14 cellular contexts compared by ENCODE assay signal in the genomic region with DNA sequence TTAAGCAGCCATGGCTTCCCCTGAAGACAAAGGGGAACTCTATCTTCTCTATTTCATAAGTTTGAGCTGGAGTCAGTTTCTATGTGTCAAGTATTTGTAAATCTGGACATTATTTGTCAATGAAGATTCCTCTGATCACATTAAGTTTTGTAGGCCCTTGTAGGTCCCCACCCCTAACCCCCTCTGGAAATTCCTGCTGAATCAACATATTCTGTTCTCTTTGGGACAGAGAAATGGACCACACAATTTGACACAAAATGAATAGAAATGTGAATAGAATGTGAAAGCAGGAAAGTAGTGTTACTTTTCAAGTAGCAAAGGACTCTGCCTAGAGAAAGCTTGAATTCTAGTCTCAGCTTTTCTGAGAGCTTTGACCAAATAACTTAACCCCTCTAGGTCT.
"Had no signal": no experiment of that assay in that cellular context is flagged by ENCODE, and none has a peak within 500 bp of the region (broad histone marks: within the 10 kb centered on the region; RNA-seq: fewer than 3 reads in every experiment).

No MANE protein-coding gene starts in this region.

- DNase-seq: activated CD4-positive, alpha-beta T cell treated with anti-CD3 and anti-CD28 coated beads for 1 hour; activated CD4-positive, alpha-beta T cell treated with anti-CD3 and anti-CD28 coated beads, Interleukin-2, amount 50 U/mL, for 4 hours; activated gamma-delta T cell; caudate nucleus; colonic mucosa; esophagus squamous epithelium; foreskin fibroblast; glutamatergic neuron; kidney glomerular epithelial cell; occipital lobe; sigmoid colon; spleen; stomach; T1000 had no signal

- H3K9me3 ChIP-seq: colonic mucosa, esophagus squamous epithelium, sigmoid colon, spleen, stomach had no signal

- H3K36me3 ChIP-seq: colonic mucosa, esophagus squamous epithelium, sigmoid colon, spleen, stomach had no signal

- H3K4me1 ChIP-seq: colonic mucosa, sigmoid colon, spleen had no signal

- H3K4me3 ChIP-seq: colonic mucosa, esophagus squamous epithelium, sigmoid colon, spleen, stomach had no signal

- H3K27ac ChIP-seq: colonic mucosa, sigmoid colon, spleen, stomach had no signal

- H3K27me3 ChIP-seq: colonic mucosa, esophagus squamous epithelium, sigmoid colon, spleen, stomach had no signal
